In the genomic region with DNA sequence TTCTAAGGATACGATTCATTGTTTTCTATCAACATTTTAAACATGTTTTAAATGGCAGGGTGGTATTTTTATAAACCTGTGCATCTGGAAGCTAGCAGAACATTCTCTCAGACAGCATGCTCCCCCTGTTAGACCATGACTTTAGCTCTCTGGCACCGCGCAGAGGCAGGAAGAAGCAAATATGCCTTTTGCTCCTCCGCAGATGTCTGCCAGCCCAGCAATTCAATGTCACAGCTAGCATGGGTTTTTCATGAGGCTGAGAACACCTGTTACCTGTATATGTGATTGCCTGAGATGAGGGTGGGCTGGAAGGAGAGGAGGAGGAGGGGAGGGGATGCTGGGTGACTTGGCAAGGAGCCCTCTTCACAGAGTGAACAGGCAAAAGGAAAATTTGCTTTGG, we compare ENCODE assay signal across 1 cellular context.
TF ChIP-seq lines count a peak whose summit lies in the region.

No MANE protein-coding gene starts in this region.

TF ChIP-seq in HepG2, 621 proteins besides CTCF, POLR2A, EP300 and RAD21:
- TF ChIP-seq YEATS4 (CRISPR knock-in tag; IDR thresholded peaks at IDR 0.05; ENCODE audit: borderline replicate concordance), result no peak
- no peak for TF ChIP-seq ZNF317 (CRISPR knock-in tag; IDR thresholded peaks at IDR 0.05)
- no peak for TF ChIP-seq NR2F1 (CRISPR knock-in tag; IDR thresholded peaks at IDR 0.05)
- TF ChIP-seq NCOR1 (IDR thresholded peaks at IDR 0.05; ENCODE audit: borderline replicate concordance, low read length), result no peak
- no peak for TF ChIP-seq TMF1 (CRISPR knock-in tag; IDR thresholded peaks at IDR 0.05; ENCODE audit: low read depth)
- no peak for TF ChIP-seq BRD4 (CRISPR knock-in tag; IDR thresholded peaks at IDR 0.05)
- no peak for TF ChIP-seq ZC3H4 (CRISPR knock-in tag; IDR thresholded peaks at IDR 0.05; ENCODE audit: borderline replicate concordance)
- no peak for TF ChIP-seq ZNF644 (CRISPR knock-in tag; IDR thresholded peaks at IDR 0.05; ENCODE audit: low read depth)
- TF ChIP-seq ZNF225 (CRISPR knock-in tag; IDR thresholded peaks at IDR 0.05), result no peak
- TF ChIP-seq ZNF431 (CRISPR knock-in tag; IDR thresholded peaks at IDR 0.05; ENCODE audit: borderline replicate concordance, low read depth), result no peak
- TF ChIP-seq, protein P1, sequence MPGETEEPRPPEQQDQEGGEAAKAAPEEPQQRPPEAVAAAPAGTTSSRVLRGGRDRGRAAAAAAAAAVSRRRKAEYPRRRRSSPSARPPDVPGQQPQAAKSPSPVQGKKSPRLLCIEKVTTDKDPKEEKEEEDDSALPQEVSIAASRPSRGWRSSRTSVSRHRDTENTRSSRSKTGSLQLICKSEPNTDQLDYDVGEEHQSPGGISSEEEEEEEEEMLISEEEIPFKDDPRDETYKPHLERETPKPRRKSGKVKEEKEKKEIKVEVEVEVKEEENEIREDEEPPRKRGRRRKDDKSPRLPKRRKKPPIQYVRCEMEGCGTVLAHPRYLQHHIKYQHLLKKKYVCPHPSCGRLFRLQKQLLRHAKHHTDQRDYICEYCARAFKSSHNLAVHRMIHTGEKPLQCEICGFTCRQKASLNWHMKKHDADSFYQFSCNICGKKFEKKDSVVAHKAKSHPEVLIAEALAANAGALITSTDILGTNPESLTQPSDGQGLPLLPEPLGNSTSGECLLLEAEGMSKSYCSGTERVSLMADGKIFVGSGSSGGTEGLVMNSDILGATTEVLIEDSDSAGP (CRISPR knock-in tag; IDR thresholded peaks at IDR 0.05; ENCODE audit: borderline replicate concordance), result no peak
- no peak for TF ChIP-seq ZNF556 (CRISPR knock-in tag; IDR thresholded peaks at IDR 0.05; ENCODE audit: borderline replicate concordance)
- TF ChIP-seq MBD4 (IDR thresholded peaks at IDR 0.05; ENCODE audit: borderline replicate concordance, low read length), result no peak
- TF ChIP-seq, protein P2, sequence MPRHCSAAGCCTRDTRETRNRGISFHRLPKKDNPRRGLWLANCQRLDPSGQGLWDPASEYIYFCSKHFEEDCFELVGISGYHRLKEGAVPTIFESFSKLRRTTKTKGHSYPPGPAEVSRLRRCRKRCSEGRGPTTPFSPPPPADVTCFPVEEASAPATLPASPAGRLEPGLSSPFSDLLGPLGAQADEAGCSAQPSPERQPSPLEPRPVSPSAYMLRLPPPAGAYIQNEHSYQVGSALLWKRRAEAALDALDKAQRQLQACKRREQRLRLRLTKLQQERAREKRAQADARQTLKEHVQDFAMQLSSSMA (CRISPR knock-in tag; IDR thresholded peaks at IDR 0.05), result no peak
- TF ChIP-seq ZNF615 (CRISPR knock-in tag; IDR thresholded peaks at IDR 0.05; ENCODE audit: borderline replicate concordance), result no peak
- no peak for TF ChIP-seq PHF5A (CRISPR knock-in tag; IDR thresholded peaks at IDR 0.05; ENCODE audit: low read depth, unreplicated experiment)
- no peak for TF ChIP-seq ZNF274 (CRISPR knock-in tag; IDR thresholded peaks at IDR 0.05)
TF ChIP-seq in HepG2: peak in this region for 0.
